In the genomic region with DNA sequence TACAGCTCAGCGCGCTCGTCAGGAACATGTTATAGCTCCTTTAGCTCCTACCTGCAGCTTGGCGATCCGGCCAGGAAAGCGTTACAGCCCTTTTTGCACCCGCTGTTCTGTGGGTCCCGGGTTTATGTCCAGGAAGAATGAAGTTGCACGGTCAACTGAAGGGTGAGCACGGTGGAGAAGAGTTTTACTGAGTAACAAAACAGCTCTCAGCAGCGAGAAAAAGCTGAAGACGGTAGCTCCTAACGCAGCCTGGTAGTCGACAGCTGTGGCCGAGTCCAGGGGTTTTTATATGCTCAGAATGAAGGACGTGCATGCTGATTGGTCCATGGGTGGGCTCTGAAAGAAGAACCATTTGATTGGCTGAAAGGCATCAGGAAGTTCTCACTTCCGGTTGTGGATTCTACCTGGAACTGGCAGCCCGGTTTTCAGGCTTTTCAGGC, we compare ENCODE assay signal across 2 cellular contexts.
TF ChIP-seq lines count a peak whose summit lies in the region.

No MANE protein-coding gene starts in this region.

TF ChIP-seq in K562, 482 proteins besides CTCF, POLR2A, EP300 and RAD21 (continued from another document and continues in another):
- TF ChIP-seq, protein P1, sequence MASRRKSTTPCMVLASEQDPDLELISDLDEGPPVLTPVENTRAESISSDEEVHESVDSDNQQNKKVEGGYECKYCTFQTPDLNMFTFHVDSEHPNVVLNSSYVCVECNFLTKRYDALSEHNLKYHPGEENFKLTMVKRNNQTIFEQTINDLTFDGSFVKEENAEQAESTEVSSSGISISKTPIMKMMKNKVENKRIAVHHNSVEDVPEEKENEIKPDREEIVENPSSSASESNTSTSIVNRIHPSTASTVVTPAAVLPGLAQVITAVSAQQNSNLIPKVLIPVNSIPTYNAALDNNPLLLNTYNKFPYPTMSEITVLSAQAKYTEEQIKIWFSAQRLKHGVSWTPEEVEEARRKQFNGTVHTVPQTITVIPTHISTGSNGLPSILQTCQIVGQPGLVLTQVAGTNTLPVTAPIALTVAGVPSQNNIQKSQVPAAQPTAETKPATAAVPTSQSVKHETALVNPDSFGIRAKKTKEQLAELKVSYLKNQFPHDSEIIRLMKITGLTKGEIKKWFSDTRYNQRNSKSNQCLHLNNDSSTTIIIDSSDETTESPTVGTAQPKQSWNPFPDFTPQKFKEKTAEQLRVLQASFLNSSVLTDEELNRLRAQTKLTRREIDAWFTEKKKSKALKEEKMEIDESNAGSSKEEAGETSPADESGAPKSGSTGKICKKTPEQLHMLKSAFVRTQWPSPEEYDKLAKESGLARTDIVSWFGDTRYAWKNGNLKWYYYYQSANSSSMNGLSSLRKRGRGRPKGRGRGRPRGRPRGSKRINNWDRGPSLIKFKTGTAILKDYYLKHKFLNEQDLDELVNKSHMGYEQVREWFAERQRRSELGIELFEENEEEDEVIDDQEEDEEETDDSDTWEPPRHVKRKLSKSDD (conservative IDR thresholded peaks at IDR 0.05; ENCODE audit: low read length) = no peak
- TF ChIP-seq KAT8 (IDR thresholded peaks at IDR 0.05; ENCODE audit: low read depth) (no peak), NFYB (IDR thresholded peaks at IDR 0.05; ENCODE audit: extremely low read depth, insufficient read length) (peak; percentile 67), GTF2F1 (IDR thresholded peaks at IDR 0.05; ENCODE audit: low read depth, low read length) (no peak), ASH1L (IDR thresholded peaks at IDR 0.05; ENCODE audit: borderline replicate concordance, low read depth, partially characterized antibody) (peak; percentile 81), PURB (CRISPR knock-in tag; IDR thresholded peaks at IDR 0.05; ENCODE audit: low read depth) (no peak), MBD2 (IDR thresholded peaks at IDR 0.05; ENCODE audit: borderline replicate concordance, low read depth) (peak; percentile 86), NONO (IDR thresholded peaks at IDR 0.05; ENCODE audit: low read depth in 2 of 2, low read length in 1 of 2) (peak in 1 of 2 experiments; percentile 56; a peak in 2 of 4 replicates), PTTG1 (tag; IDR thresholded peaks at IDR 0.05; ENCODE audit: low read depth) (no peak), RBM25 (IDR thresholded peaks at IDR 0.05; ENCODE audit: low read depth, low read length, severe bottlenecking) (peak; percentile 62), JUND (IDR thresholded peaks at IDR 0.05; ENCODE audit: borderline replicate concordance, low read depth, low read length) (no peak), JUND (tag; IDR thresholded peaks at IDR 0.05; ENCODE audit: borderline replicate concordance, low read depth, low read length) (no peak), MTA3 (IDR thresholded peaks at IDR 0.05; ENCODE audit: borderline replicate concordance) (peak; percentile 94), POLR2H (tag; IDR thresholded peaks at IDR 0.05; ENCODE audit: low read depth) (peak; percentile 97), TAF7 (tag; IDR thresholded peaks at IDR 0.05) (peak; percentile 59; the same call in 1 of the 2 replicates), ZNF764 (CRISPR knock-in tag; IDR thresholded peaks at IDR 0.05; ENCODE audit: low read depth) (no peak), NFATC3 (IDR thresholded peaks at IDR 0.05) (no peak)
- TF ChIP-seq, protein P2, sequence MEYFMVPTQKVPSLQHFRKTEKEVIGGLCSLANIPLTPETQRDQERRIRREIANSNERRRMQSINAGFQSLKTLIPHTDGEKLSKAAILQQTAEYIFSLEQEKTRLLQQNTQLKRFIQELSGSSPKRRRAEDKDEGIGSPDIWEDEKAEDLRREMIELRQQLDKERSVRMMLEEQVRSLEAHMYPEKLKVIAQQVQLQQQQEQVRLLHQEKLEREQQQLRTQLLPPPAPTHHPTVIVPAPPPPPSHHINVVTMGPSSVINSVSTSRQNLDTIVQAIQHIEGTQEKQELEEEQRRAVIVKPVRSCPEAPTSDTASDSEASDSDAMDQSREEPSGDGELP (CRISPR knock-in tag; IDR thresholded peaks at IDR 0.05; ENCODE audit: borderline replicate concordance) = peak; percentile 82
- TF ChIP-seq, protein P3, sequence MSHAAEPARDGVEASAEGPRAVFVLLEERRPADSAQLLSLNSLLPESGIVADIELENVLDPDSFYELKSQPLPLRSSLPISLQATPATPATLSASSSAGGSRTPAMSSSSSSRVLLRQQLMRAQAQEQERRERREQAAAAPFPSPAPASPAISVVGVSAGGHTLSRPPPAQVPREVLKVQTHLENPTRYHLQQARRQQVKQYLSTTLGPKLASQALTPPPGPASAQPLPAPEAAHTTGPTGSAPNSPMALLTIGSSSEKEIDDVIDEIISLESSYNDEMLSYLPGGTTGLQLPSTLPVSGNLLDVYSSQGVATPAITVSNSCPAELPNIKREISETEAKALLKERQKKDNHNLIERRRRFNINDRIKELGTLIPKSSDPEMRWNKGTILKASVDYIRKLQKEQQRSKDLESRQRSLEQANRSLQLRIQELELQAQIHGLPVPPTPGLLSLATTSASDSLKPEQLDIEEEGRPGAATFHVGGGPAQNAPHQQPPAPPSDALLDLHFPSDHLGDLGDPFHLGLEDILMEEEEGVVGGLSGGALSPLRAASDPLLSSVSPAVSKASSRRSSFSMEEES (CRISPR knock-in tag; IDR thresholded peaks at IDR 0.05) = no peak
- TF ChIP-seq, protein P4, sequence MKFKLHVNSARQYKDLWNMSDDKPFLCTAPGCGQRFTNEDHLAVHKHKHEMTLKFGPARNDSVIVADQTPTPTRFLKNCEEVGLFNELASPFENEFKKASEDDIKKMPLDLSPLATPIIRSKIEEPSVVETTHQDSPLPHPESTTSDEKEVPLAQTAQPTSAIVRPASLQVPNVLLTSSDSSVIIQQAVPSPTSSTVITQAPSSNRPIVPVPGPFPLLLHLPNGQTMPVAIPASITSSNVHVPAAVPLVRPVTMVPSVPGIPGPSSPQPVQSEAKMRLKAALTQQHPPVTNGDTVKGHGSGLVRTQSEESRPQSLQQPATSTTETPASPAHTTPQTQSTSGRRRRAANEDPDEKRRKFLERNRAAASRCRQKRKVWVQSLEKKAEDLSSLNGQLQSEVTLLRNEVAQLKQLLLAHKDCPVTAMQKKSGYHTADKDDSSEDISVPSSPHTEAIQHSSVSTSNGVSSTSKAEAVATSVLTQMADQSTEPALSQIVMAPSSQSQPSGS (CRISPR knock-in tag; IDR thresholded peaks at IDR 0.05) = no peak
- TF ChIP-seq, protein P5, sequence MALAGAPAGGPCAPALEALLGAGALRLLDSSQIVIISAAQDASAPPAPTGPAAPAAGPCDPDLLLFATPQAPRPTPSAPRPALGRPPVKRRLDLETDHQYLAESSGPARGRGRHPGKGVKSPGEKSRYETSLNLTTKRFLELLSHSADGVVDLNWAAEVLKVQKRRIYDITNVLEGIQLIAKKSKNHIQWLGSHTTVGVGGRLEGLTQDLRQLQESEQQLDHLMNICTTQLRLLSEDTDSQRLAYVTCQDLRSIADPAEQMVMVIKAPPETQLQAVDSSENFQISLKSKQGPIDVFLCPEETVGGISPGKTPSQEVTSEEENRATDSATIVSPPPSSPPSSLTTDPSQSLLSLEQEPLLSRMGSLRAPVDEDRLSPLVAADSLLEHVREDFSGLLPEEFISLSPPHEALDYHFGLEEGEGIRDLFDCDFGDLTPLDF (CRISPR knock-in tag; IDR thresholded peaks at IDR 0.05) = no peak

TF ChIP-seq in HepG2, 621 proteins besides CTCF, POLR2A, EP300 and RAD21 (continued from another document and continues in another):
- TF ChIP-seq, protein P6, sequence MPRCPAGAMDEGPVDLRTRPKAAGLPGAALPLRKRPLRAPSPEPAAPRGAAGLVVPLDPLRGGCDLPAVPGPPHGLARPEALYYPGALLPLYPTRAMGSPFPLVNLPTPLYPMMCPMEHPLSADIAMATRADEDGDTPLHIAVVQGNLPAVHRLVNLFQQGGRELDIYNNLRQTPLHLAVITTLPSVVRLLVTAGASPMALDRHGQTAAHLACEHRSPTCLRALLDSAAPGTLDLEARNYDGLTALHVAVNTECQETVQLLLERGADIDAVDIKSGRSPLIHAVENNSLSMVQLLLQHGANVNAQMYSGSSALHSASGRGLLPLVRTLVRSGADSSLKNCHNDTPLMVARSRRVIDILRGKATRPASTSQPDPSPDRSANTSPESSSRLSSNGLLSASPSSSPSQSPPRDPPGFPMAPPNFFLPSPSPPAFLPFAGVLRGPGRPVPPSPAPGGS (CRISPR knock-in tag; IDR thresholded peaks at IDR 0.05) = no peak
- TF ChIP-seq, protein P7, sequence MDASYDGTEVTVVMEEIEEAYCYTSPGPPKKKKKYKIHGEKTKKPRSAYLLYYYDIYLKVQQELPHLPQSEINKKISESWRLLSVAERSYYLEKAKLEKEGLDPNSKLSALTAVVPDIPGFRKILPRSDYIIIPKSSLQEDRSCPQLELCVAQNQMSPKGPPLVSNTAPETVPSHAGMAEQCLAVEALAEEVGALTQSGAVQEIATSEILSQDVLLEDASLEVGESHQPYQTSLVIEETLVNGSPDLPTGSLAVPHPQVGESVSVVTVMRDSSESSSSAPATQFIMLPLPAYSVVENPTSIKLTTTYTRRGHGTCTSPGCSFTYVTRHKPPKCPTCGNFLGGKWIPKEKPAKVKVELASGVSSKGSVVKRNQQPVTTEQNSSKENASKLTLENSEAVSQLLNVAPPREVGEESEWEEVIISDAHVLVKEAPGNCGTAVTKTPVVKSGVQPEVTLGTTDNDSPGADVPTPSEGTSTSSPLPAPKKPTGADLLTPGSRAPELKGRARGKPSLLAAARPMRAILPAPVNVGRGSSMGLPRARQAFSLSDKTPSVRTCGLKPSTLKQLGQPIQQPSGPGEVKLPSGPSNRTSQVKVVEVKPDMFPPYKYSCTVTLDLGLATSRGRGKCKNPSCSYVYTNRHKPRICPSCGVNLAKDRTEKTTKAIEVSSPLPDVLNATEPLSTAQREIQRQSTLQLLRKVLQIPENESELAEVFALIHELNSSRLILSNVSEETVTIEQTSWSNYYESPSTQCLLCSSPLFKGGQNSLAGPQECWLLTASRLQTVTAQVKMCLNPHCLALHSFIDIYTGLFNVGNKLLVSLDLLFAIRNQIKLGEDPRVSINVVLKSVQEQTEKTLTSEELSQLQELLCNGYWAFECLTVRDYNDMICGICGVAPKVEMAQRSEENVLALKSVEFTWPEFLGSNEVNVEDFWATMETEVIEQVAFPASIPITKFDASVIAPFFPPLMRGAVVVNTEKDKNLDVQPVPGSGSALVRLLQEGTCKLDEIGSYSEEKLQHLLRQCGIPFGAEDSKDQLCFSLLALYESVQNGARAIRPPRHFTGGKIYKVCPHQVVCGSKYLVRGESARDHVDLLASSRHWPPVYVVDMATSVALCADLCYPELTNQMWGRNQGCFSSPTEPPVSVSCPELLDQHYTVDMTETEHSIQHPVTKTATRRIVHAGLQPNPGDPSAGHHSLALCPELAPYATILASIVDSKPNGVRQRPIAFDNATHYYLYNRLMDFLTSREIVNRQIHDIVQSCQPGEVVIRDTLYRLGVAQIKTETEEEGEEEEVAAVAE (CRISPR knock-in tag; IDR thresholded peaks at IDR 0.05; ENCODE audit: borderline replicate concordance) = peak; percentile 99
- TF ChIP-seq, protein P8, sequence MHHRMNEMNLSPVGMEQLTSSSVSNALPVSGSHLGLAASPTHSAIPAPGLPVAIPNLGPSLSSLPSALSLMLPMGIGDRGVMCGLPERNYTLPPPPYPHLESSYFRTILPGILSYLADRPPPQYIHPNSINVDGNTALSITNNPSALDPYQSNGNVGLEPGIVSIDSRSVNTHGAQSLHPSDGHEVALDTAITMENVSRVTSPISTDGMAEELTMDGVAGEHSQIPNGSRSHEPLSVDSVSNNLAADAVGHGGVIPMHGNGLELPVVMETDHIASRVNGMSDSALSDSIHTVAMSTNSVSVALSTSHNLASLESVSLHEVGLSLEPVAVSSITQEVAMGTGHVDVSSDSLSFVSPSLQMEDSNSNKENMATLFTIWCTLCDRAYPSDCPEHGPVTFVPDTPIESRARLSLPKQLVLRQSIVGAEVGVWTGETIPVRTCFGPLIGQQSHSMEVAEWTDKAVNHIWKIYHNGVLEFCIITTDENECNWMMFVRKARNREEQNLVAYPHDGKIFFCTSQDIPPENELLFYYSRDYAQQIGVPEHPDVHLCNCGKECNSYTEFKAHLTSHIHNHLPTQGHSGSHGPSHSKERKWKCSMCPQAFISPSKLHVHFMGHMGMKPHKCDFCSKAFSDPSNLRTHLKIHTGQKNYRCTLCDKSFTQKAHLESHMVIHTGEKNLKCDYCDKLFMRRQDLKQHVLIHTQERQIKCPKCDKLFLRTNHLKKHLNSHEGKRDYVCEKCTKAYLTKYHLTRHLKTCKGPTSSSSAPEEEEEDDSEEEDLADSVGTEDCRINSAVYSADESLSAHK (CRISPR knock-in tag; IDR thresholded peaks at IDR 0.05; ENCODE audit: borderline replicate concordance) = no peak
- TF ChIP-seq ZBTB3 (CRISPR knock-in tag; IDR thresholded peaks at IDR 0.05; ENCODE audit: borderline replicate concordance, low read depth) (no peak), ZNF205 (CRISPR knock-in tag; IDR thresholded peaks at IDR 0.05) (no peak), NRL (CRISPR knock-in tag; IDR thresholded peaks at IDR 0.05; ENCODE audit: borderline replicate concordance) (no peak)
- TF ChIP-seq, protein P9, sequence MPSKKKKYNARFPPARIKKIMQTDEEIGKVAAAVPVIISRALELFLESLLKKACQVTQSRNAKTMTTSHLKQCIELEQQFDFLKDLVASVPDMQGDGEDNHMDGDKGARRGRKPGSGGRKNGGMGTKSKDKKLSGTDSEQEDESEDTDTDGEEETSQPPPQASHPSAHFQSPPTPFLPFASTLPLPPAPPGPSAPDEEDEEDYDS (CRISPR knock-in tag; IDR thresholded peaks at IDR 0.05) = peak; percentile 57; the same call in 1 of the 2 replicates
- TF ChIP-seq, protein P10, sequence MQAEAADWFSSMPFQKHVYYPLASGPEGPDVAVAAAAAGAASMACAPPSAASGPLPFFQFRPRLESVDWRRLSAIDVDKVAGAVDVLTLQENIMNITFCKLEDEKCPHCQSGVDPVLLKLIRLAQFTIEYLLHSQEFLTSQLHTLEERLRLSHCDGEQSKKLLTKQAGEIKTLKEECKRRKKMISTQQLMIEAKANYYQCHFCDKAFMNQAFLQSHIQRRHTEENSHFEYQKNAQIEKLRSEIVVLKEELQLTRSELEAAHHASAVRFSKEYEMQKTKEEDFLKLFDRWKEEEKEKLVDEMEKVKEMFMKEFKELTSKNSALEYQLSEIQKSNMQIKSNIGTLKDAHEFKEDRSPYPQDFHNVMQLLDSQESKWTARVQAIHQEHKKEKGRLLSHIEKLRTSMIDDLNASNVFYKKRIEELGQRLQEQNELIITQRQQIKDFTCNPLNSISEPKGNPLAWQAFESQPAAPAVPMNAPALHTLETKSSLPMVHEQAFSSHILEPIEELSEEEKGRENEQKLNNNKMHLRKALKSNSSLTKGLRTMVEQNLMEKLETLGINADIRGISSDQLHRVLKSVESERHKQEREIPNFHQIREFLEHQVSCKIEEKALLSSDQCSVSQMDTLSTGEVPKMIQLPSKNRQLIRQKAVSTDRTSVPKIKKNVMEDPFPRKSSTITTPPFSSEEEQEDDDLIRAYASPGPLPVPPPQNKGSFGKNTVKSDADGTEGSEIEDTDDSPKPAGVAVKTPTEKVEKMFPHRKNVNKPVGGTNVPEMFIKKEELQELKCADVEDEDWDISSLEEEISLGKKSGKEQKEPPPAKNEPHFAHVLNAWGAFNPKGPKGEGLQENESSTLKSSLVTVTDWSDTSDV (CRISPR knock-in tag; IDR thresholded peaks at IDR 0.05) = no peak
- TF ChIP-seq, protein P11, sequence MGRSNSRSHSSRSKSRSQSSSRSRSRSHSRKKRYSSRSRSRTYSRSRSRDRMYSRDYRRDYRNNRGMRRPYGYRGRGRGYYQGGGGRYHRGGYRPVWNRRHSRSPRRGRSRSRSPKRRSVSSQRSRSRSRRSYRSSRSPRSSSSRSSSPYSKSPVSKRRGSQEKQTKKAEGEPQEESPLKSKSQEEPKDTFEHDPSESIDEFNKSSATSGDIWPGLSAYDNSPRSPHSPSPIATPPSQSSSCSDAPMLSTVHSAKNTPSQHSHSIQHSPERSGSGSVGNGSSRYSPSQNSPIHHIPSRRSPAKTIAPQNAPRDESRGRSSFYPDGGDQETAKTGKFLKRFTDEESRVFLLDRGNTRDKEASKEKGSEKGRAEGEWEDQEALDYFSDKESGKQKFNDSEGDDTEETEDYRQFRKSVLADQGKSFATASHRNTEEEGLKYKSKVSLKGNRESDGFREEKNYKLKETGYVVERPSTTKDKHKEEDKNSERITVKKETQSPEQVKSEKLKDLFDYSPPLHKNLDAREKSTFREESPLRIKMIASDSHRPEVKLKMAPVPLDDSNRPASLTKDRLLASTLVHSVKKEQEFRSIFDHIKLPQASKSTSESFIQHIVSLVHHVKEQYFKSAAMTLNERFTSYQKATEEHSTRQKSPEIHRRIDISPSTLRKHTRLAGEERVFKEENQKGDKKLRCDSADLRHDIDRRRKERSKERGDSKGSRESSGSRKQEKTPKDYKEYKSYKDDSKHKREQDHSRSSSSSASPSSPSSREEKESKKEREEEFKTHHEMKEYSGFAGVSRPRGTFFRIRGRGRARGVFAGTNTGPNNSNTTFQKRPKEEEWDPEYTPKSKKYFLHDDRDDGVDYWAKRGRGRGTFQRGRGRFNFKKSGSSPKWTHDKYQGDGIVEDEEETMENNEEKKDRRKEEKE (IDR thresholded peaks at IDR 0.05) = no peak
